ENCODE assay signal across 11 cellular contexts in the genomic region with DNA sequence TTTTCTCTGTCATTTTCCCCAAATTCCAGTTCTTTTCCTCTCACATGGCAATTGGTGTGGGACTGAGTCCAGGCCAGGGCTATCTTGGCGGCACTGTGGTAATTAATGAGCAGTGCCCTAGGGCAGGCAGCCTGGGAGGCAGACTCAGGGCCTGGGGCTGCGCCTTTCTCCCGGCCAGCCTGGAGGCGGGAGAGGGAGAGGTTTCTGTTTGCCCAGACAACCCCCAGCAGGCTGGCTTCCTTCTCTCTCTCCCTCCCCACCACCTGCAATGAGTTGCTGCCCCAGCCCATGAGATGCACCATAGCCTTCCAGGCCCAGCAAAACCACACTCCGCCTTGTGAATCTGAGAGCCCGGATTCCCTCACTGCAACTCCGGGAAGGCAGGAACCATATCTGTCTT. TPM values are rescaled to one million over a fixed set of nuclear protein-coding genes. Genes with fewer than 3 reads are reported as not detected.
DNase-seq lines count a peak whose midpoint lies in the region; ATAC-seq and TF ChIP-seq lines count a peak whose summit lies in the region.
"Had no signal": no experiment of that assay in that cellular context is flagged by ENCODE, and none has a peak within 500 bp of the region (broad histone marks: within the 10 kb centered on the region; RNA-seq: fewer than 3 reads in every experiment).

No MANE protein-coding gene starts in this region.

- no peak for ATAC-seq in activated T-cell treated with anti-CD3 and anti-CD28 coated beads, Interleukin-2, amount 50 U/mL, for 4 hours
- no peak for ATAC-seq in central memory CD8-positive, alpha-beta T cell (replicated peaks; ENCODE audit: extremely low read depth, poor library complexity, severe bottlenecking)

- peak overlapping the region; percentile 58 for H3K4me3 Mint-ChIP-seq in activated T-cell treated with anti-CD3 and anti-CD28 coated beads, Interleukin-2, amount 50 U/mL, for 4 hours
- H3K4me3 Mint-ChIP-seq in central memory CD8-positive, alpha-beta T cell = peak overlapping the region; percentile 79

- peaks cover 76% of the 10 kb centered on the region for H3K4me1 Mint-ChIP-seq in activated T-cell treated with anti-CD3 and anti-CD28 coated beads, Interleukin-2, amount 50 U/mL, for 4 hours (ENCODE audit: low read depth)
- peaks cover 93% of the 10 kb centered on the region for H3K4me1 Mint-ChIP-seq in central memory CD8-positive, alpha-beta T cell

- H3K27me3 ChIP-seq in spleen (replicated peaks in 1 of 7) (peaks cover 0 to 30% (median 3%) of the 10 kb centered on the region in 7 donors), ovary (no peaks in the 10 kb centered on the region)

- H3K27ac Mint-ChIP-seq in central memory CD8-positive, alpha-beta T cell (ENCODE audit: low read depth) = peak overlapping the region; percentile 98

- 67 to 86% (median 79%) methylated on average over 6 to 7 of the region's 7 CpGs for WGBS in spleen, 5 donors
- 75 to 88% (median 76%) methylated on average over 7 of the region's 7 CpGs for WGBS in ovary, 3 donors

- no peak for TF ChIP-seq CTCF in spleen (IDR thresholded peaks at IDR 0.05 in 8 of 11, conservative IDR thresholded peaks at IDR 0.05 in 3 of 11)
- no peak for TF ChIP-seq CTCF in ovary (IDR thresholded peaks at IDR 0.05)

- TF ChIP-seq EP300 in ovary (IDR thresholded peaks at IDR 0.05) = no peak

- no peaks in the 10 kb centered on the region for H3K27me3 Mint-ChIP-seq in activated T-cell treated with anti-CD3 and anti-CD28 coated beads, Interleukin-2, amount 50 U/mL, for 4 hours (ENCODE audit: low read depth)
- no peaks in the 10 kb centered on the region for H3K27me3 Mint-ChIP-seq in central memory CD8-positive, alpha-beta T cell

- no peaks in the 10 kb centered on the region for H3K9me3 ChIP-seq in spleen
- H3K9me3 ChIP-seq in ovary = no peaks in the 10 kb centered on the region

- no peak overlapping the region for H3K4me3 ChIP-seq in spleen
- H3K4me3 ChIP-seq in ovary = no peak overlapping the region

- H3K36me3 Mint-ChIP-seq in activated T-cell treated with anti-CD3 and anti-CD28 coated beads, Interleukin-2, amount 50 U/mL, for 4 hours (ENCODE audit: insufficient read depth) = no peaks in the 10 kb centered on the region
- peaks cover 38% of the 10 kb centered on the region for H3K36me3 Mint-ChIP-seq in central memory CD8-positive, alpha-beta T cell (ENCODE audit: insufficient read depth)

- no peak for DNase-seq in activated T-cell treated with anti-CD3 and anti-CD28 coated beads, Interleukin-2, amount 50 U/mL, for 4 hours
- no peak for DNase-seq in activated T-cell treated with anti-CD3 and anti-CD28 coated beads, Interleukin-2, amount 50 U/mL, for 1 hour
- DNase-seq in NCI-H446 treated with DMSO at 0.1 percent for 48 hours (lab: John Stamatoyannopoulos, UW) (peak; percentile 41), spleen (no peak), NCI-H2171 treated with DMSO at 0.1 percent for 48 hours (lab: John Stamatoyannopoulos, UW) (no peak), DMS153 treated with DMSO at 0.1 percent for 48 hours (lab: John Stamatoyannopoulos, UW; ENCODE audit: unreplicated experiment) (no peak), ovary (no peak)
- DNase-seq in central memory CD8-positive, alpha-beta T cell (ENCODE audit: low spot score in 2 of 2) = peak in 1 of 2 donors; percentile 14
- DNase-seq: cerebellar nuclear complex, hippocampal formation, KG1 had no signal

- H3K27ac ChIP-seq in spleen = peak overlapping the region in 7 of 8 donors; percentile 22 to 87 (median 76)
- no peak overlapping the region for H3K27ac ChIP-seq in ovary

- intact Hi-C loops in spleen (cut with DNase I; ENCODE audit: low total_unique reads) = no loop called here
- intact Hi-C loops in ovary (cut with DNase I) = no loop called here

- H3K36me3 ChIP-seq in spleen = no peaks in the 10 kb centered on the region
- no peaks in the 10 kb centered on the region for H3K36me3 ChIP-seq in ovary

- TF ChIP-seq POLR2A in spleen (IDR thresholded peaks at IDR 0.05) (no peak), ovary (IDR thresholded peaks at IDR 0.05) (no peak)

- H3K4me1 ChIP-seq in spleen (peaks cover 16 to 60% (median 38%) of the 10 kb centered on the region in 6 donors), ovary (ENCODE audit: insufficient read depth) (no peaks in the 10 kb centered on the region)

- no peaks in the 10 kb centered on the region for H3K9me3 Mint-ChIP-seq in activated T-cell treated with anti-CD3 and anti-CD28 coated beads, Interleukin-2, amount 50 U/mL, for 4 hours
- no peaks in the 10 kb centered on the region for H3K9me3 Mint-ChIP-seq in central memory CD8-positive, alpha-beta T cell

RNA-seq across cellular contexts. Expression of a gene that starts 15.1 kb away (rescaled TPM):
- total RNA-seq in activated T-cell treated with anti-CD3 and anti-CD28 coated beads, Interleukin-2, amount 50 U/mL, for 4 hours = 10 to 100 TPM; 49.3 to 52.2 (median 52.2) TPM
- total RNA-seq in spleen (10 to 100 TPM; 11.6 to 38.4 (median 17.4) TPM), ovary (10 to 100 TPM in 1 of 7 donors, 1 to 10 TPM in 6; 4.4 to 21.9 (median 8.1) TPM)
- polyA plus RNA-seq in spleen (10 to 100 TPM; 26.1 to 64.8 (median 41.0) TPM), ovary (10 to 100 TPM; 11.0 to 13.5 TPM)

Comparison
In these comparisons a context has a peak if more than half of its experiments do, and no peak if none do; other contexts are left out.
1. H3K27ac ChIP-seq: peak in spleen (7 of 8); none in ovary (0 of 2).